ENCODE assay signal across 8 cellular contexts in the genomic region with DNA sequence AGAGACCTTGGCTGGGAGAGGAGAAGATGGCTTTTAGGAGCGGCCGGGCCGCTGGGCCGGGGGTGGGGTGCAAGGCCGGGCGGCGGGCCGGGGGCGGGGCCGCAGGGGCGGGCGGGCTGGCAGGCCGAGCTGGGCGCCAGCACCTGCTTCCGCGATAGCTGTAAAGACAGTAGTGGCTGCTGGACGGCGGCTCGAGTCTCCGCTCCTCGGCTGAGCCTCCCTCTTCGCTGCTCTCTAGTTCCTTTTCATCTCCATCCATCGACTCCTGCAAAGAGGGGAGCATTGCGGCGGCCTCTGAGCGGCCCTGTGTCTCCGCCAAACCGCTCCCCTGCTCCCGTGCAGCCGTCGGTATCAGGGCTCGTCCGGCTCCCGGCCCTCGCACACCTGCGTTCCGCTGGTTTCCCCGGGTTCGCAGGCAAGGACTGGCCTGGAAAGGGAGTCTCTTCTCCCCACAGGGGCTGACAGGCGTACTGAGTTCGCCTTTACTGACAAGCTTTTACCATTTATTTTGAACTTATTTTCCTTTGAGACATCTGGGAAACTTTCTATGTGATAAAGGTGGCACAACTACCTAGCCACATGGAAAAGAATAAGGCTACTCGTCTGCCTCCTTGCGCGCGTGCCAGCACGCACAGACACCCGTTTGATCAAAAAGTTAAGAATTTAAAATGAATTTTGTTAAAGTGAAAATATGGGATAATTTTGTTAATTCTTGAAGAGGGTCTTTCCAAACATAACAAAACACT. TPM values are rescaled to one million over a fixed set of nuclear protein-coding genes. Genes with fewer than 3 reads are reported as not detected.
DNase-seq lines count a peak whose midpoint lies in the region; ATAC-seq, FAIRE-seq and TF ChIP-seq lines count a peak whose summit lies in the region.

A gene with protein sequence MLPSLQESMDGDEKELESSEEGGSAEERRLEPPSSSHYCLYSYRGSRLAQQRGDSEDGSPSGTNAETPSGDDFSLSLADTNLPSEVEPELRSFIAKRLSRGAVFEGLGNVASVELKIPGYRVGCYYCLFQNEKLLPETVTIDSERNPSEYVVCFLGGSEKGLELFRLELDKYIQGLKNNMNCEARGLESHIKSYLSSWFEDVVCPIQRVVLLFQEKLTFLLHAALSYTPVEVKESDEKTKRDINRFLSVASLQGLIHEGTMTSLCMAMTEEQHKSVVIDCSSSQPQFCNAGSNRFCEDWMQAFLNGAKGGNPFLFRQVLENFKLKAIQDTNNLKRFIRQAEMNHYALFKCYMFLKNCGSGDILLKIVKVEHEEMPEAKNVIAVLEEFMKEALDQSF (minus strand): TSS at position 317 of the 746 bp plus-strand sequence. CDS start 34 bp downstream, at position 283.

- no peaks in the 10 kb centered on the region for H3K9me1 ChIP-seq in keratinocyte (ENCODE audit: control insufficient read depth, extremely low read depth, insufficient read depth, low read length)

- DNase-seq in NCI-H2196 (lab: John Stamatoyannopoulos, UW; ENCODE audit: unreplicated experiment) (peak; percentile 64), NCI-H2196 treated with DMSO at 0.1 percent for 48 hours (lab: John Stamatoyannopoulos, UW; ENCODE audit: unreplicated experiment) (no peak), NCI-H2171 treated with DMSO at 0.1 percent for 48 hours (lab: John Stamatoyannopoulos, UW) (peak; percentile 80), keratinocyte (ENCODE audit: low read depth, low spot score) (no peak)
- DNase-seq in central memory CD4-positive, alpha-beta T cell: peak; percentile 69
- peak; percentile 76 to 81 (median 77) for DNase-seq in stimulated activated CD4-positive, alpha-beta T cell treated with anti-CD3 and anti-CD28 coated beads, Interleukin-12 subunit alpha, Interleukin-12 subunit beta, amount 100 ng/mL, for 48 hours (ENCODE audit: low read depth in 2 of 3, low spot score in 1 of 3)

- peak within 1 kb of the TSS; percentile 97 for H2AFZ ChIP-seq in keratinocyte (ENCODE audit: control insufficient read depth, low read length)

- H4K20me1 ChIP-seq in keratinocyte (ENCODE audit: control insufficient read depth, extremely low read depth, insufficient read depth, low read length): no peaks in the 10 kb centered on the region

- peak within 1 kb of the TSS; percentile 66 to 92 (median 87) for H3K4me3 ChIP-seq in keratinocyte (ENCODE audit: control insufficient read depth in 2 of 3, extremely low read depth in 1 of 3, insufficient read depth in 2 of 3, low read depth in 1 of 3, low read length in 3 of 3)

- peaks cover 4 to 9% of the 10 kb centered on the region in 2 experiments for H3K36me3 ChIP-seq in keratinocyte (ENCODE audit: control insufficient read depth in 2 of 2, extremely low read depth in 1 of 2, insufficient read depth in 2 of 2, low read length in 2 of 2)

- peaks cover 15% of the 10 kb centered on the region for H3K4me1 ChIP-seq in keratinocyte (ENCODE audit: control insufficient read depth, extremely low read depth, insufficient read depth, low read length)

- H3K27ac ChIP-seq in keratinocyte (ENCODE audit: control insufficient read depth, insufficient read depth, low read length): peak within 1 kb of the TSS; percentile 80

- H3K27me3 ChIP-seq in keratinocyte (ENCODE audit: control insufficient read depth, extremely low read depth, insufficient read depth, low read length): no peaks in the 10 kb centered on the region

- peak within 1 kb of the TSS; percentile 100 for H3K4me2 ChIP-seq in keratinocyte (ENCODE audit: control insufficient read depth, extremely low read depth, insufficient read depth, low read depth, low read length)

- ATAC-seq in HG03039 (IDR thresholded peaks at IDR 0.05; ENCODE audit: unreplicated experiment): peak; percentile 61
- ATAC-seq in activated CD4-positive, CD25-positive, alpha-beta regulatory T cell treated with anti-CD3 and anti-CD28 coated beads, Interleukin-2, amount 50 U/mL, for 24 hours: peak; percentile 95 to 96

- H3K9ac ChIP-seq in keratinocyte (ENCODE audit: control insufficient read depth, extremely low read depth, insufficient read depth, low read length): peak within 1 kb of the TSS; percentile 93

- dilution Hi-C loops in keratinocyte (cut with MboI; ENCODE audit: extremely low pct_ligation_motif_present, low sequenced_read_pairs): no loop called here

- FAIRE-seq in keratinocyte (lab: Jason Lieb, UNC): no peak

- TF ChIP-seq CTCF in keratinocyte (optimal IDR thresholded peaks at IDR 0.05 in 1 of 3, IDR thresholded peaks at IDR 0.05 in 1 of 3, conservative IDR thresholded peaks at IDR 0.05 in 1 of 3; ENCODE audit: extremely low read depth in 1 of 3, insufficient read depth in 2 of 3, low read length in 3 of 3): no peak

- H3K79me2 ChIP-seq in keratinocyte (ENCODE audit: control insufficient read depth, insufficient read depth, low read length): peaks cover 6% of the 10 kb centered on the region

- H3K9me3 ChIP-seq in keratinocyte (ENCODE audit: control insufficient read depth, low read depth, low read length): no peaks in the 10 kb centered on the region

RNA-seq across cellular contexts. Expression of the gene that starts here (rescaled TPM):
- polyA plus RNA-seq in keratinocyte: 12.1 to 18.7 TPM (median 14.7 TPM) in 3 replicates
- 6.1 TPM for polyA plus RNA-seq in keratinocyte (2011; ENCODE audit: low read depth)
- polyA plus RNA-seq in keratinocyte (2011; cell fraction: cytosol; rRNA removed): 11.5 and 18.1 TPM in 2 replicates
- 17.7 and 20.6 TPM in 2 replicates for polyA plus RNA-seq in keratinocyte (2011; cell fraction: nucleus; rRNA removed)
- polyA plus RNA-seq in keratinocyte (2012; ENCODE audit: low replicate concordance): 15.2 and 16.2 TPM in 2 replicates
- 1.8 to 10.0 TPM (median 7.6 TPM) in 3 replicates for polyA minus RNA-seq in keratinocyte
- polyA minus RNA-seq in keratinocyte (2011; cell fraction: cytosol; rRNA and poly(A)+ RNA removed): 6.1 TPM
- polyA minus RNA-seq in keratinocyte (2011; cell fraction: nucleus; rRNA and poly(A)+ RNA removed): 4.1 and 4.8 TPM in 2 replicates

Comparison
In these comparisons a context has a peak if more than half of its experiments do, and no peak if none do; other contexts are left out.
1. DNase-seq: peak in NCI-H2196 (single experiment), NCI-H2171 treated with DMSO at 0.1 percent for 48 hours (single experiment), central memory CD4-positive, alpha-beta T cell (single experiment) and stimulated activated CD4-positive, alpha-beta T cell treated with anti-CD3 and anti-CD28 coated beads, Interleukin-12 subunit alpha, Interleukin-12 subunit beta, amount 100 ng/mL, for 48 hours (3 of 3); none in NCI-H2196 treated with DMSO at 0.1 percent for 48 hours (single experiment) and keratinocyte (single experiment).